In the genomic region with DNA sequence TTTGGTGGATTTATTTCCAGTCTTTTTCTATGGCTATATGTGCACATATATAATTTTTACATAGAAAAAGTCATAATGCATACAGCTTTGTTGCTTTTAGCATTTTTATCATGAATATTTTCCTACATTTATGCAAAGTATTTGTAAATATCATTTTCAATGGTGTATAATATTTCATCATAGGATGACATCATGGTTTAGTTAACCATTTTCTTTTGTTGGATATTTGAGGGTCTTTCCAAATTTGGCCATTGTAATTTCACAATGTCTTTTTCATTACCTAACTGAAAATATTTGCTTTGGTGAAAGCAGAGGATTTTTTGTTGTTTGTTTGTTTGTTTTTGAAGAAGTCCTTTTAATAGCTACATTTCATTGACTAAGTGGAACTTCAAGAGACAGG, we compare ENCODE assay signal across 7 cellular contexts. TPM values are rescaled to one million over a fixed set of nuclear protein-coding genes. Genes with fewer than 3 reads are reported as not detected.
"Had no signal": no experiment of that assay in that cellular context is flagged by ENCODE, and none has a peak within 500 bp of the region (broad histone marks: within the 10 kb centered on the region; RNA-seq: fewer than 3 reads in every experiment).

No MANE protein-coding gene starts in this region.

- DNase-seq: H7, KG1 had no signal

- H3K4me2 ChIP-seq: GM23338 had no signal

- ATAC-seq: GM23338, HCT116 had no signal

- H2AFZ ChIP-seq: GM23338 had no signal

- H3K9me3 ChIP-seq: HAP-1 had no signal

- H3K4me3 ChIP-seq: GM23338, HAP-1 had no signal

- H3K4me1 ChIP-seq: HAP-1 had no signal

- FAIRE-seq: HTR-8/SVneo had no signal

RNA-seq across cellular contexts. Expression of a gene that starts 31.0 kb away (rescaled TPM):
- total RNA-seq: HT-29 had no signal
